8 cellular contexts compared by ENCODE assay signal in genomic region chr20:64161595-64162238, GRCh38. TPM values are rescaled to one million over a fixed set of nuclear protein-coding genes. Genes with fewer than 3 reads are reported as not detected.
DNase-seq lines count a peak whose midpoint lies in the region; ATAC-seq and TF ChIP-seq lines count a peak whose summit lies in the region.

No MANE protein-coding gene starts in this region.

- no peaks in the 10 kb centered on the region for H3K36me3 ChIP-seq in DND-41 (ENCODE audit: insufficient read depth, low read length)

- H3K4me1 ChIP-seq in DND-41 (ENCODE audit: insufficient read depth, low read length) = no peaks in the 10 kb centered on the region

- peaks cover 5% of the 10 kb centered on the region for H3K27me3 ChIP-seq in DND-41 (ENCODE audit: insufficient read depth, low read length, poor library complexity)

- H3K9ac ChIP-seq in DND-41 (ENCODE audit: low read depth, low read length) = no peak overlapping the region

- no peak overlapping the region for H3K27ac Mint-ChIP-seq in activated naive CD8-positive, alpha-beta T cell treated with anti-CD3 and anti-CD28 coated beads, Interleukin-2, amount 10 ng/mL, durations not matched to agents 7 days and 5 days
- no peak overlapping the region for H3K27ac Mint-ChIP-seq in type B pancreatic cell

- peaks cover 34% of the 10 kb centered on the region for H3K27me3 Mint-ChIP-seq in activated naive CD8-positive, alpha-beta T cell treated with anti-CD3 and anti-CD28 coated beads, Interleukin-2, amount 10 ng/mL, durations not matched to agents 7 days and 5 days
- peaks cover 68% of the 10 kb centered on the region for H3K27me3 Mint-ChIP-seq in type B pancreatic cell

- DNase-seq in DND-41 = peak; percentile 43
- DNase-seq in M059J (ENCODE audit: low read depth) = peak; percentile 37
- peak; percentile 58 for DNase-seq in activated naive CD8-positive, alpha-beta T cell treated with anti-CD3 and anti-CD28 coated beads, Interleukin-2, amount 10 ng/mL, durations not matched to agents 7 days and 5 days
- DNase-seq in inferior parietal cortex (ENCODE audit: extremely low spot score) = peak; percentile 12
- no peak for DNase-seq in type B pancreatic cell (ENCODE audit: extremely low spot score, unreplicated experiment)
- DNase-seq in amniotic stem cell (lab: John Stamatoyannopoulos, UW) = no peak
- DNase-seq in OCI-M2 (lab: John Stamatoyannopoulos, UW; ENCODE audit: unreplicated experiment) = no peak

- H3K9me3 ChIP-seq in DND-41 (ENCODE audit: insufficient read depth, low read length, severe bottlenecking) = no peaks in the 10 kb centered on the region

- POLR2A ChIA-PET in activated naive CD8-positive, alpha-beta T cell treated with anti-CD3 and anti-CD28 coated beads, Interleukin-2, amount 10 ng/mL, durations not matched to agents 7 days and 5 days (lab: Charles Lee) = no interaction called here

- peaks cover 3% of the 10 kb centered on the region for H3K4me1 Mint-ChIP-seq in activated naive CD8-positive, alpha-beta T cell treated with anti-CD3 and anti-CD28 coated beads, Interleukin-2, amount 10 ng/mL, durations not matched to agents 7 days and 5 days
- H3K4me1 Mint-ChIP-seq in type B pancreatic cell (ENCODE audit: unreplicated experiment) = no peaks in the 10 kb centered on the region

- no peaks in the 10 kb centered on the region for H3K79me2 ChIP-seq in DND-41 (ENCODE audit: insufficient read depth, low read length)

- ATAC-seq in DND-41 (ENCODE audit: insufficient read depth, low read depth) (peak; percentile 80), GM19035 (IDR thresholded peaks at IDR 0.05; ENCODE audit: unreplicated experiment) (no peak)
- ATAC-seq in activated naive CD8-positive, alpha-beta T cell treated with anti-CD3 and anti-CD28 coated beads, Interleukin-2, amount 10 ng/mL, durations not matched to agents 7 days and 5 days (ENCODE audit: low read depth) = peak; percentile 54

- H3K27ac ChIP-seq in DND-41 (ENCODE audit: low read length) = no peak overlapping the region

- no peak overlapping the region for H3K4me2 ChIP-seq in DND-41 (ENCODE audit: insufficient read depth, low read length)

- no peaks in the 10 kb centered on the region for H3K36me3 Mint-ChIP-seq in activated naive CD8-positive, alpha-beta T cell treated with anti-CD3 and anti-CD28 coated beads, Interleukin-2, amount 10 ng/mL, durations not matched to agents 7 days and 5 days
- no peaks in the 10 kb centered on the region for H3K36me3 Mint-ChIP-seq in type B pancreatic cell

- H3K9me3 Mint-ChIP-seq in activated naive CD8-positive, alpha-beta T cell treated with anti-CD3 and anti-CD28 coated beads, Interleukin-2, amount 10 ng/mL, durations not matched to agents 7 days and 5 days = no peaks in the 10 kb centered on the region
- H3K9me3 Mint-ChIP-seq in type B pancreatic cell = no peaks in the 10 kb centered on the region

- H3K4me3 Mint-ChIP-seq in activated naive CD8-positive, alpha-beta T cell treated with anti-CD3 and anti-CD28 coated beads, Interleukin-2, amount 10 ng/mL, durations not matched to agents 7 days and 5 days = no peak overlapping the region
- peak overlapping the region; percentile 56 for H3K4me3 Mint-ChIP-seq in type B pancreatic cell

- H2AFZ ChIP-seq in DND-41 (ENCODE audit: low read depth, low read length) = no peak overlapping the region

- no peak for TF ChIP-seq CTCF in DND-41 (IDR thresholded peaks at IDR 0.05; ENCODE audit: borderline replicate concordance, extremely low read depth, low read length, poor library complexity, severe bottlenecking)
- TF ChIP-seq CTCF in type B pancreatic cell (conservative IDR thresholded peaks at IDR 0.05) = no peak

- H4K20me1 ChIP-seq in DND-41 (ENCODE audit: insufficient read depth, low read length) = peaks cover 23% of the 10 kb centered on the region

- H3K4me3 ChIP-seq in DND-41 (ENCODE audit: low read depth in 1 of 2, low read length in 2 of 2) = no peak overlapping the region

RNA-seq across cellular contexts. Expression of gene MYT1, which starts 2.5 kb away (rescaled TPM):
- not detected in 2 replicates for total RNA-seq in M059J (2014; rRNA removed; shearing (Covaris generic))
- under 1 TPM in 1 of 2 experiments, not detected in 1; 0.06 TPM for total RNA-seq in activated naive CD8-positive, alpha-beta T cell treated with anti-CD3 and anti-CD28 coated beads, Interleukin-2, amount 10 ng/mL, durations not matched to agents 7 days and 5 days
- total RNA-seq in type B pancreatic cell (ENCODE audit: low replicate concordance) = 2.9 and 4.9 TPM in 2 replicates

RNA-seq across cellular contexts. Expression of gene NPBWR2, which starts 54.4 kb away (rescaled TPM):
- total RNA-seq in M059J (2014; rRNA removed; shearing (Covaris generic)) = not detected in 2 replicates
- total RNA-seq in activated naive CD8-positive, alpha-beta T cell treated with anti-CD3 and anti-CD28 coated beads, Interleukin-2, amount 10 ng/mL, durations not matched to agents 7 days and 5 days = not detected
- total RNA-seq in type B pancreatic cell (ENCODE audit: low replicate concordance) = not detected in 2 replicates

Comparison
In these comparisons a context has a peak if more than half of its experiments do, and no peak if none do; other contexts are left out.
1. DNase-seq: peak in DND-41 (single experiment), M059J (single experiment), activated naive CD8-positive, alpha-beta T cell treated with anti-CD3 and anti-CD28 coated beads, Interleukin-2, amount 10 ng/mL, durations not matched to agents 7 days and 5 days (single experiment) and inferior parietal cortex (single experiment); none in type B pancreatic cell (single experiment), amniotic stem cell (single experiment) and OCI-M2 (single experiment).